Comparison of ENCODE assay signal across 8 cellular contexts in the genomic region with DNA sequence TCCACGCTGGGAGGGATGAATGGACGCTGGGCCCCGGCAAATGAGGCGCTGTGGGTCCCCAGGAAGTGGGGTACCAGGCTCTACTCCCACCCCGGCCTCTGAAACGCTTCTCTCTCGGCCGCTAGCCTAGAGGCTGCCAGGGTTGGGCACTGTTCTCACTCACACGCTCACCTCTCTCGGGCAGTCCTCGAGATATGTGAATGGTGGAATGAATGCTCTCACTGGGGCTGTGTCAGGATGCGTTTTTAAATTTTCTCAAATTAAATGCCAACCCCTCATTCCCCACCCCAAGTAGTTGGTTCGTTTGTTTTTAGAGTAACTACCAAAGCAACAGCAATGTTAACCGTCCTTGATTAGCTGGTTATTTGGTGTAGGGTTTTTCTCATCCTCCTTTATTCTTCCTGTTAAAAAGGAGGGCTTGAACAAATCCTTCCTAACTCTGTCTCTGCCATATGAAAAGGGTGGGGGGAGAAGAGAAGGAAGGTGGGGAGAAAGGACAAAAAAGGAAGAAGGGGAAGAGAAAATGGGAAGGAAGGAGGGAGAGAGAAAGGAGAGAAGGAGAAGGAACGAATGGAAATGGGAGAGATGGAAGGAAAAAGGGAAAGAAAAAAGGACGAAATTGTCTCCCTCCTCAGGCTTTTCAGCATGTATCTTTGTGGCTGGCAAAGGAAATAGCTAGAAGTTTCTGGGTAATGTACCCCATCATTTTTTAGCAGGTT. TPM values are rescaled to one million over a fixed set of nuclear protein-coding genes. Genes with fewer than 3 reads are reported as not detected.
DNase-seq lines count a peak whose midpoint lies in the region; ATAC-seq, FAIRE-seq and TF ChIP-seq lines count a peak whose summit lies in the region.

No MANE protein-coding gene starts in this region.

- H3K4me1 Mint-ChIP-seq in activated naive CD8-positive, alpha-beta T cell treated with anti-CD3 and anti-CD28 coated beads, Interleukin-2, amount 10 ng/mL, durations not matched to agents 7 days and 5 days = peaks cover 37% of the 10 kb centered on the region
- peaks cover 55% of the 10 kb centered on the region for H3K4me1 Mint-ChIP-seq in memory B cell

- H3K36me3 Mint-ChIP-seq in activated naive CD8-positive, alpha-beta T cell treated with anti-CD3 and anti-CD28 coated beads, Interleukin-2, amount 10 ng/mL, durations not matched to agents 7 days and 5 days = no peaks in the 10 kb centered on the region
- H3K36me3 Mint-ChIP-seq in memory B cell = peaks cover 11% of the 10 kb centered on the region

- no peak overlapping the region for H3K27ac Mint-ChIP-seq in activated naive CD8-positive, alpha-beta T cell treated with anti-CD3 and anti-CD28 coated beads, Interleukin-2, amount 10 ng/mL, durations not matched to agents 7 days and 5 days
- peak overlapping the region; percentile 95 for H3K27ac Mint-ChIP-seq in memory B cell

- FAIRE-seq in GM12891 (lab: Jason Lieb, UNC) = peak; percentile 69

- no peaks in the 10 kb centered on the region for H3K9me3 Mint-ChIP-seq in activated naive CD8-positive, alpha-beta T cell treated with anti-CD3 and anti-CD28 coated beads, Interleukin-2, amount 10 ng/mL, durations not matched to agents 7 days and 5 days
- no peaks in the 10 kb centered on the region for H3K9me3 Mint-ChIP-seq in memory B cell

- H3K27me3 Mint-ChIP-seq in activated naive CD8-positive, alpha-beta T cell treated with anti-CD3 and anti-CD28 coated beads, Interleukin-2, amount 10 ng/mL, durations not matched to agents 7 days and 5 days = peaks cover 78% of the 10 kb centered on the region
- H3K27me3 Mint-ChIP-seq in memory B cell = no peaks in the 10 kb centered on the region

- no peak for DNase-seq in GM12891 (ENCODE audit: insufficient read length, low spot score)
- DNase-seq in activated naive CD8-positive, alpha-beta T cell treated with anti-CD3 and anti-CD28 coated beads, Interleukin-2, amount 10 ng/mL, durations not matched to agents 7 days and 5 days = no peak
- no peak for DNase-seq in memory B cell (ENCODE audit: low spot score in 2 of 2)
- DNase-seq in NCI-H526 treated with DMSO at 0.1 percent for 48 hours (lab: John Stamatoyannopoulos, UW) = no peak
- no peak for DNase-seq in effector CD4-positive, alpha-beta T cell
- no peak for DNase-seq in T1000 (lab: John Stamatoyannopoulos, UW)
- no peak for DNase-seq in NCI-H146 treated with DMSO at 0.1 percent for 48 hours (lab: John Stamatoyannopoulos, UW; ENCODE audit: unreplicated experiment)

- peak overlapping the region; percentile 90 for H3K4me3 Mint-ChIP-seq in activated naive CD8-positive, alpha-beta T cell treated with anti-CD3 and anti-CD28 coated beads, Interleukin-2, amount 10 ng/mL, durations not matched to agents 7 days and 5 days
- peak overlapping the region; percentile 95 for H3K4me3 Mint-ChIP-seq in memory B cell

- TF ChIP-seq POLR2A in GM12891 (IDR thresholded peaks at IDR 0.05; ENCODE audit: low read depth, low read length) = no peak

- POLR2A ChIA-PET in activated naive CD8-positive, alpha-beta T cell treated with anti-CD3 and anti-CD28 coated beads, Interleukin-2, amount 10 ng/mL, durations not matched to agents 7 days and 5 days (lab: Charles Lee) = no interaction called here

- peak; percentile 0 for ATAC-seq in HG02798 (IDR thresholded peaks at IDR 0.05; ENCODE audit: poor library complexity, unreplicated experiment)
- ATAC-seq in activated naive CD8-positive, alpha-beta T cell treated with anti-CD3 and anti-CD28 coated beads, Interleukin-2, amount 10 ng/mL, durations not matched to agents 7 days and 5 days (ENCODE audit: low read depth) = no peak
- peak; percentile 16 for ATAC-seq in memory B cell (ENCODE audit: low read depth)

TF ChIP-seq in GM12891, 5 proteins besides CTCF, POLR2A, EP300 and RAD21:
- TF ChIP-seq POLR2AphosphoS5 (IDR thresholded peaks at IDR 0.05; ENCODE audit: low read depth, low read length) = no peak
- TF ChIP-seq PAX5 (IDR thresholded peaks at IDR 0.05; ENCODE audit: insufficient read depth, low read length, severe bottlenecking) = no peak
- no peak for TF ChIP-seq SPI1 (IDR thresholded peaks at IDR 0.05; ENCODE audit: low read depth, low read length)
- TF ChIP-seq POU2F2 (IDR thresholded peaks at IDR 0.05; ENCODE audit: low read depth, low read length) = no peak
- TF ChIP-seq TAF1 (IDR thresholded peaks at IDR 0.05; ENCODE audit: low read depth, low read length) = no peak

RNA-seq across cellular contexts. Expression of gene EBF1, which starts 1.4 kb away (rescaled TPM):
- polyA plus RNA-seq in GM12891 (2012; ENCODE audit: low read depth, missing spikeins) = 2.8 TPM
- total RNA-seq in activated naive CD8-positive, alpha-beta T cell treated with anti-CD3 and anti-CD28 coated beads, Interleukin-2, amount 10 ng/mL, durations not matched to agents 7 days and 5 days = under 1 TPM; 0.17 to 0.48 TPM
